24 cellular contexts compared by ENCODE assay signal in the genomic region with DNA sequence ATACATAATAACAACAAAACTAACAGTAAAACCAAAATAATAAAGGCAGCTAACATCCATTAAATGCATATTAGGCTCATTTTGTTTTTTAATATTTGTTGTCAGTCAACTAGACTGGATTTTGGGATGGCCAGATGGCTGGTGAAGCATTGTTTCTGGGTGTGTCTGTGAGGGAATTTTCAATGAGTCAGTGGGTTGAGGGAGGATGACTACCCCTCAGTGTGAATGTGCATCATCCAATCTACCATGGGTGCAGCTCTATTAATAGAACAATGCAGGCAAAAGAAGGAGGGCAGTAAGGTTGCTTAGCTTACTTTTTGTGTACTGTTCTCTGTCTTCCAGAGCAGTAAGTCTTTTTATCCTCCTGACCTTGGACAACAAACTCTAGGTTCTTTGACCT.
DNase-seq lines count a peak whose midpoint lies in the region; ATAC-seq and TF ChIP-seq lines count a peak whose summit lies in the region.
"Had no signal": no experiment of that assay in that cellular context is flagged by ENCODE, and none has a peak within 500 bp of the region (broad histone marks: within the 10 kb centered on the region; RNA-seq: fewer than 3 reads in every experiment).

No MANE protein-coding gene starts in this region.

- in situ Hi-C loops in brain microvascular endothelial cell (cut with HindIII; ENCODE audit: low pct_ligation_motif_present, low sequenced_read_pairs), result no loop called here

- H3K36me3 ChIP-seq in brain microvascular endothelial cell (replicated peaks), result no peaks in the 10 kb centered on the region
- H3K36me3 ChIP-seq: heart right ventricle, Peyer's patch, tibial artery had no signal

- H3K27ac ChIP-seq in brain microvascular endothelial cell, result no peak overlapping the region
- H3K27ac ChIP-seq: GM23248, heart right ventricle, HL-60, Peyer's patch, tibial artery had no signal

- peak; percentile 70 for DNase-seq in LHCN-M2 (ENCODE audit: low read depth)
- peak; percentile 1 for DNase-seq in brain microvascular endothelial cell
- peak; percentile 76 for DNase-seq in fibroblast of pulmonary artery (ENCODE audit: low read depth)
- no peak for DNase-seq in omental fat pad (ENCODE audit: low spot score)
- DNase-seq in SIG-M5 treated with dmso at 0.1 percent for 504 hours (lab: John Stamatoyannopoulos, UW; ENCODE audit: unreplicated experiment), result no peak
- DNase-seq in NCI-H226, result no peak
- DNase-seq in retina, result no peak
- DNase-seq: activated B cell treated with CpG ODN at 0.5 μM for 24 hours; activated CD4-positive, alpha-beta memory T cell treated with anti-CD3 and anti-CD28 coated beads for 36 hours; activated naive CD4-positive, alpha-beta T cell; activated T-cell treated with anti-CD3 and anti-CD28 coated beads for 4 hours; GM23248; heart right ventricle; IMR-90; MM.1S; NCI-H1436 treated with DMSO at 0.1 percent for 48 hours; NCI-H524; Peyer's patch; stimulated activated CD4-positive, alpha-beta T cell treated with anti-CD3 and anti-CD28 coated beads, Interleukin-2, amount 100 ng/mL, for 48 hours; stimulated activated naive CD8-positive, alpha-beta T cell treated with anti-CD3 and anti-CD28 coated beads, Interleukin-15, Interleukin-2, amounts not matched to agents 100 U/mL and 50 U/mL, for 24 hours; tibial artery had no signal

- no peak overlapping the region for H3K4me3 ChIP-seq in brain microvascular endothelial cell (ENCODE audit: low read depth, low read length)
- no peak overlapping the region for H3K4me3 ChIP-seq in fibroblast of pulmonary artery (replicated peaks; ENCODE audit: low read depth, low read length)
- H3K4me3 ChIP-seq: GM23248, heart right ventricle, Peyer's patch, tibial artery had no signal

- no peak for TF ChIP-seq CTCF in brain microvascular endothelial cell (IDR thresholded peaks at IDR 0.05; ENCODE audit: low read depth, low read length, missing control alignments)
- no peak for TF ChIP-seq CTCF in fibroblast of pulmonary artery (IDR thresholded peaks at IDR 0.05; ENCODE audit: low read length, missing control alignments)
- TF ChIP-seq CTCF in omental fat pad (IDR thresholded peaks at IDR 0.05), result no peak

- ATAC-seq in omental fat pad (ENCODE audit: low FRiP score) (peak; percentile 75), HG03342 (IDR thresholded peaks at IDR 0.05; ENCODE audit: unreplicated experiment) (no peak)
- ATAC-seq: heart right ventricle; SK-N-SH treated with all-trans-retinoic acid at 6 μM for 48 hours; stimulated activated naive CD8-positive, alpha-beta T cell treated with anti-CD3 and anti-CD28 coated beads, Interleukin-15, Interleukin-2, amounts not matched to agents 100 U/mL and 50 U/mL, for 24 hours had no signal

- no peaks in the 10 kb centered on the region for H3K27me3 ChIP-seq in brain microvascular endothelial cell (replicated peaks)
- H3K27me3 ChIP-seq: heart right ventricle, Peyer's patch, tibial artery had no signal

Comparison
In these comparisons a context has a peak if more than half of its experiments do, and no peak if none do; other contexts are left out.
1. DNase-seq: peak in LHCN-M2 (single experiment), brain microvascular endothelial cell (single experiment) and fibroblast of pulmonary artery (single experiment); none in omental fat pad (single experiment), SIG-M5 treated with dmso at 0.1 percent for 504 hours (single experiment), NCI-H226 (single experiment) and retina (single experiment).